8 cellular contexts compared by ENCODE assay signal in genomic region chr1:70204578-70204977, GRCh38. TPM values are rescaled to one million over a fixed set of nuclear protein-coding genes. Genes with fewer than 3 reads are reported as not detected.
DNase-seq lines count a peak whose midpoint lies in the region; ATAC-seq and TF ChIP-seq lines count a peak whose summit lies in the region.

No MANE protein-coding gene starts in this region.

- H2AFZ ChIP-seq in Loucy (ENCODE audit: low read length) = peak overlapping the region; percentile 87

- H3K4me2 ChIP-seq in Loucy (ENCODE audit: low read depth, low read length, poor library complexity, severe bottlenecking) = peak overlapping the region; percentile 99

- H3K27ac ChIP-seq in CD8-positive, alpha-beta T cell (ENCODE audit: low read depth, low read length) = peak overlapping the region; percentile 97
- H3K27ac ChIP-seq in dorsolateral prefrontal cortex = peak overlapping the region in 25 of 59 donors; percentile 46 to 95 (median 89)

- CTCF ChIA-PET in CD8-positive, alpha-beta T cell (lab: Charles Lee) = interaction anchor here (2.1 kb wide), 1 partner anchor 16 kb away, joined by 7 read pairs; the partner anchor contains the start of gene SRSF11

- H3K4me1 Mint-ChIP-seq in CD8-positive, alpha-beta T cell (ENCODE audit: low read depth) = peaks cover 68% of the 10 kb centered on the region
- H3K4me1 Mint-ChIP-seq in nephron = peaks cover 49% of the 10 kb centered on the region

- DNase-seq in CD8-positive, alpha-beta T cell = no peak
- DNase-seq in dorsolateral prefrontal cortex = no peak
- no peak for DNase-seq in KG1 (lab: John Stamatoyannopoulos, UW)
- DNase-seq in NCI-H510A (lab: John Stamatoyannopoulos, UW) = no peak
- DNase-seq in NCI-H1105 (lab: John Stamatoyannopoulos, UW) = no peak
- no peak for DNase-seq in SKM-1 treated with dmso at 0.1 percent for 144 hours (lab: John Stamatoyannopoulos, UW; ENCODE audit: unreplicated experiment)

- H3K4me1 ChIP-seq in CD8-positive, alpha-beta T cell (ENCODE audit: insufficient read depth, low read length) = peaks cover 48% of the 10 kb centered on the region
- H3K4me1 ChIP-seq in Loucy (ENCODE audit: insufficient read depth, low read length, poor library complexity, severe bottlenecking) = peaks cover 70% of the 10 kb centered on the region

- TF ChIP-seq CTCF in CD8-positive, alpha-beta T cell (IDR thresholded peaks at IDR 0.05) = no peak
- TF ChIP-seq CTCF in Loucy (conservative IDR thresholded peaks at IDR 0.05; ENCODE audit: low read length) (no peak), dorsolateral prefrontal cortex (IDR thresholded peaks at IDR 0.05 in 54 of 56, conservative IDR thresholded peaks at IDR 0.05 in 2 of 56; ENCODE audit: low read depth in 1 of 56, partially characterized antibody in 56 of 56) (no peak), nephron (IDR thresholded peaks at IDR 0.05; ENCODE audit: unreplicated experiment in 3 of 3) (no peak)

- no peaks in the 10 kb centered on the region for H3K9me2 ChIP-seq in Loucy (replicated peaks; ENCODE audit: low read depth, low read length)

- no peak for ATAC-seq in CD8-positive, alpha-beta T cell

- H3K36me3 Mint-ChIP-seq in CD8-positive, alpha-beta T cell = peaks cover 35% of the 10 kb centered on the region
- peaks cover 13% of the 10 kb centered on the region for H3K36me3 Mint-ChIP-seq in nephron (ENCODE audit: low read depth)

- POLR2A ChIA-PET in CD8-positive, alpha-beta T cell (lab: Charles Lee) = interaction anchor here (0.6 to 6.9 kb wide), 5 partner anchors 13 to 876 kb away, joined by 3 to 61 read pairs (median 7); partner anchors contain the start of genes ANKRD13C, SRSF11 and ZRANB2

- H3K4me3 ChIP-seq in CD8-positive, alpha-beta T cell (ENCODE audit: low read depth, low read length) = peak overlapping the region; percentile 83
- H3K4me3 ChIP-seq in Loucy (ENCODE audit: low read length, poor library complexity, severe bottlenecking) = peak overlapping the region; percentile 92
- peak overlapping the region; percentile 62 to 99 (median 90) for H3K4me3 ChIP-seq in dorsolateral prefrontal cortex

- H4K20me1 ChIP-seq in Loucy (ENCODE audit: insufficient read depth, low read length, poor library complexity, severe bottlenecking) = peaks cover 41% of the 10 kb centered on the region

- peak overlapping the region; percentile 92 for H3K4me3 Mint-ChIP-seq in CD8-positive, alpha-beta T cell
- peak overlapping the region; percentile 98 to 100 (median 99) for H3K4me3 Mint-ChIP-seq in nephron

- peak overlapping the region; percentile 99 for H3K27ac Mint-ChIP-seq in CD8-positive, alpha-beta T cell
- peak overlapping the region; percentile 99 to 100 (median 100) for H3K27ac Mint-ChIP-seq in nephron

- H3K27me3 ChIP-seq in CD8-positive, alpha-beta T cell (ENCODE audit: insufficient read depth, low read length) = no peaks in the 10 kb centered on the region
- H3K27me3 ChIP-seq in Loucy (ENCODE audit: insufficient read depth, low read length, poor library complexity, severe bottlenecking) = no peaks in the 10 kb centered on the region
- H3K27me3 ChIP-seq in dorsolateral prefrontal cortex = no peaks in the 10 kb centered on the region

- no peaks in the 10 kb centered on the region for H3K27me3 Mint-ChIP-seq in CD8-positive, alpha-beta T cell (ENCODE audit: low read depth)
- H3K27me3 Mint-ChIP-seq in nephron (ENCODE audit: low read depth) = no peaks in the 10 kb centered on the region

- H3F3A ChIP-seq in Loucy (ENCODE audit: low read depth) = no peaks in the 10 kb centered on the region

- no peaks in the 10 kb centered on the region for H3K36me3 ChIP-seq in CD8-positive, alpha-beta T cell (ENCODE audit: insufficient read depth, low read length)
- H3K36me3 ChIP-seq in Loucy (ENCODE audit: insufficient read depth, low read length) = no peaks in the 10 kb centered on the region

- peaks cover 95% of the 10 kb centered on the region for H3K79me2 ChIP-seq in Loucy (ENCODE audit: insufficient read depth, low read length)

- peak overlapping the region; percentile 88 for H3K9ac ChIP-seq in Loucy (ENCODE audit: low read depth, low read length, poor library complexity, severe bottlenecking)

- intact Hi-C loops in CD8-positive, alpha-beta T cell (cut with DNase I, micrococcal nuclease) = loop anchor here (2.0 to 5.0 kb wide), 2 partner anchors 206 to 208 kb away; partner anchors contain the start of gene CTH (in 2 of the 2)
- intact Hi-C loops in dorsolateral prefrontal cortex (cut with DNase I) = loop anchor here in 1 of 2 donors (10.0 kb wide), 1 partner anchor 640 kb away; the partner anchor contains the start of gene LRRC7

- no peaks in the 10 kb centered on the region for H3K9me3 ChIP-seq in CD8-positive, alpha-beta T cell (ENCODE audit: low read length)
- no peaks in the 10 kb centered on the region for H3K9me3 ChIP-seq in Loucy (ENCODE audit: insufficient read depth, low read depth, low read length)

- no peaks in the 10 kb centered on the region for H3K9me3 Mint-ChIP-seq in CD8-positive, alpha-beta T cell
- H3K9me3 Mint-ChIP-seq in nephron = no peaks in the 10 kb centered on the region

RNA-seq across cellular contexts. Expression of gene LRRC40, which starts 0.8 kb away (rescaled TPM):
- 10 to 100 TPM; 13.7 to 15.4 TPM for total RNA-seq in CD8-positive, alpha-beta T cell
- total RNA-seq in dorsolateral prefrontal cortex = 10 to 100 TPM in 118 of 120 experiments, 1 to 10 TPM in 2; 7.4 to 28.2 (median 19.2) TPM

RNA-seq across cellular contexts. Expression of gene SRSF11, which starts 16.6 kb away (rescaled TPM):
- 100 to 1,000 TPM; 427 to 456 TPM for total RNA-seq in CD8-positive, alpha-beta T cell
- total RNA-seq in dorsolateral prefrontal cortex = 100 to 1,000 TPM; 105 to 267 (median 193) TPM
